ENCODE assay signal across 8 cellular contexts in the genomic region with DNA sequence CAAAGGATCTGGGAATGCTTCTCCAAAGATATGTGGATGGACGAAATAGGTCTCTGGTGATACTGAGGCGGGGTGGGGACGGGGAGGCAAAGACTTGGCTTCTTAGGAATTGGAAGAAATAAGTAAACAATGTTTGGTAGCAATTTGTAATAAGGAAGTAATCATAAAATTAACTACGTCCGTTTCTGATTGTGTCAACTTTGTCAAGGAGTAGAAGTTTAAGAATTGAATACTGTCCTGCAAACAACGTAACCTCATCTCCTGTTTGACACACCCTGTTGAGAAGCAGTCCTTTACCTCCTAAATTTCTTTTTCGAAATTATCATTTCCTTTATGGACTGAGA. TPM values are rescaled to one million over a fixed set of nuclear protein-coding genes. Genes with fewer than 3 reads are reported as not detected.
DNase-seq lines count a peak whose midpoint lies in the region; ATAC-seq and TF ChIP-seq lines count a peak whose summit lies in the region.

No MANE protein-coding gene starts in this region.

- H3K4me1 ChIP-seq in muscle layer of duodenum (ENCODE audit: control insufficient read depth in 1 of 2, insufficient read depth in 2 of 2, low read length in 2 of 2): peaks cover 0 to 11% of the 10 kb centered on the region in 2 donors

- H3K9me3 ChIP-seq in AG04450 (ENCODE audit: control insufficient read depth, insufficient read depth, low read length) (no peaks in the 10 kb centered on the region), muscle layer of duodenum (ENCODE audit: control insufficient read depth in 1 of 2, low read length in 2 of 2) (no peaks in the 10 kb centered on the region)

- H3K27me3 ChIP-seq in AG04450 (ENCODE audit: control insufficient read depth, insufficient read depth, low read length) (no peaks in the 10 kb centered on the region), muscle layer of duodenum (ENCODE audit: low read depth, low read length) (no peaks in the 10 kb centered on the region)

- DNase-seq in AG04450 (ENCODE audit: low read depth, low spot score) (no peak), choroid plexus epithelial cell (ENCODE audit: low read depth) (no peak), HPDE6-E6E7 (ENCODE audit: extremely low spot score) (no peak), RPMI8226 (no peak)
- DNase-seq in Jurkat, Clone E6-1 (ENCODE audit: low read depth, low spot score): no peak

- CTCF ChIA-PET in AG04450 (lab: Charles Lee): interaction anchor here (1.0 to 3.5 kb wide), 3 partner anchors 14 to 104 kb away, joined by 3 to 30 read pairs (median 3); a partner anchor contains a TSS

- H3K4me3 ChIP-seq in AG04450 (ENCODE audit: low read depth, low read length) (peak overlapping the region; percentile 67), choroid plexus epithelial cell (ENCODE audit: low read depth, low read length) (peak overlapping the region; percentile 76), muscle layer of duodenum (ENCODE audit: low read depth in 1 of 2, low read length in 2 of 2) (peak overlapping the region; percentile 84 to 98)
- H3K4me3 ChIP-seq in Jurkat, Clone E6-1 (ENCODE audit: low read length): peak overlapping the region; percentile 99

- peaks cover 30 to 35% of the 10 kb centered on the region in 2 donors for H3K36me3 ChIP-seq in muscle layer of duodenum (ENCODE audit: control insufficient read depth in 1 of 2, insufficient read depth in 2 of 2, low read length in 2 of 2)

- H3K27ac ChIP-seq in AG04450 (ENCODE audit: low read depth, low read length): peak overlapping the region; percentile 96
- H3K27ac ChIP-seq in muscle layer of duodenum (ENCODE audit: low read length): peak overlapping the region; percentile 94

- ATAC-seq in GM18873 (IDR thresholded peaks at IDR 0.05; ENCODE audit: low FRiP score, unreplicated experiment) (no peak), GM18870 (IDR thresholded peaks at IDR 0.05; ENCODE audit: unreplicated experiment) (no peak)

- POLR2A ChIA-PET in AG04450 (lab: Yijun Ruan, JAX): interaction anchor here (0.7 to 1.7 kb wide), 7 partner anchors 20 to 85 kb away, joined by 3 to 8 read pairs (median 5); a partner anchor contains a TSS

- no peak for TF ChIP-seq CTCF in AG04450 (IDR thresholded peaks at IDR 0.05; ENCODE audit: low read depth, low read length)
- TF ChIP-seq CTCF in choroid plexus epithelial cell (conservative IDR thresholded peaks at IDR 0.05; ENCODE audit: low read depth, low read length): no peak

RNA-seq across cellular contexts. Expression of a gene that starts 0.5 kb away (rescaled TPM):
- polyA plus RNA-seq in AG04450 (2011; rRNA removed): 67.5 and 70.6 TPM in 2 replicates
- polyA minus RNA-seq in AG04450 (2011; rRNA and poly(A)+ RNA removed): 81.5 and 87.4 TPM in 2 replicates
- 38.2 TPM for polyA plus RNA-seq in Jurkat, Clone E6-1 (2012; ENCODE audit: insufficient read depth, insufficient read length)

RNA-seq across cellular contexts. Expression of a gene that starts 0.6 kb away (rescaled TPM):
- 30.0 and 32.9 TPM in 2 replicates for polyA plus RNA-seq in AG04450 (2011; rRNA removed)
- 20.5 and 23.0 TPM in 2 replicates for polyA minus RNA-seq in AG04450 (2011; rRNA and poly(A)+ RNA removed)
- polyA plus RNA-seq in Jurkat, Clone E6-1 (2012; ENCODE audit: insufficient read depth, insufficient read length): 13.1 TPM

RNA-seq across cellular contexts. Expression of a gene that starts 21.0 kb away (rescaled TPM):
- polyA plus RNA-seq in AG04450 (2011; rRNA removed): 3.3 and 3.7 TPM in 2 replicates
- 1.5 and 2.0 TPM in 2 replicates for polyA minus RNA-seq in AG04450 (2011; rRNA and poly(A)+ RNA removed)
- polyA plus RNA-seq in Jurkat, Clone E6-1 (2012; ENCODE audit: insufficient read depth, insufficient read length): 15.3 TPM

RNA-seq across cellular contexts. Expression of a gene that starts 34.4 kb away (rescaled TPM):
- polyA plus RNA-seq in AG04450 (2011; rRNA removed): 29.2 and 40.1 TPM in 2 replicates
- polyA minus RNA-seq in AG04450 (2011; rRNA and poly(A)+ RNA removed): 30.0 and 33.9 TPM in 2 replicates
- polyA plus RNA-seq in Jurkat, Clone E6-1 (2012; ENCODE audit: insufficient read depth, insufficient read length): 19.8 TPM
